In genomic region chr2:23285076-23285795, GRCh38 we compare ENCODE assay signal across 17 cellular contexts.
DNase-seq lines count a peak whose midpoint lies in the region; ATAC-seq and TF ChIP-seq lines count a peak whose summit lies in the region.
"Had no signal": no experiment of that assay in that cellular context is flagged by ENCODE, and none has a peak within 500 bp of the region (broad histone marks: within the 10 kb centered on the region; RNA-seq: fewer than 3 reads in every experiment).

No MANE protein-coding gene starts in this region.

- H3K27me3 Mint-ChIP-seq in MCF 10A (ENCODE audit: insufficient read depth, unreplicated experiment) (no peaks in the 10 kb centered on the region), nephron (ENCODE audit: low read depth) (no peaks in the 10 kb centered on the region)

- intact Hi-C loops in breast epithelium (cut with DNase I; ENCODE audit: low total_unique reads), result no loop called here
- intact Hi-C loops in MCF 10A (cut with micrococcal nuclease), result no loop called here
- intact Hi-C loops in esophagus muscularis mucosa (cut with DNase I), result no loop called here
- intact Hi-C loops in vagina (cut with DNase I), result no loop called here

- no peak for TF ChIP-seq POLR2A in breast epithelium (IDR thresholded peaks at IDR 0.05)
- no peak for TF ChIP-seq POLR2A in esophagus muscularis mucosa (IDR thresholded peaks at IDR 0.05; ENCODE audit: low read depth)
- TF ChIP-seq POLR2A in vagina (IDR thresholded peaks at IDR 0.05), result no peak

- H3K9me3 Mint-ChIP-seq in MCF 10A (ENCODE audit: unreplicated experiment) (no peaks in the 10 kb centered on the region), nephron (no peaks in the 10 kb centered on the region)

- H3K9me3 ChIP-seq in breast epithelium, result no peaks in the 10 kb centered on the region
- H3K9me3 ChIP-seq in esophagus muscularis mucosa, result no peaks in the 10 kb centered on the region
- H3K9me3 ChIP-seq in vagina, result no peaks in the 10 kb centered on the region
- H3K9me3 ChIP-seq: BLaER1, SJCRH30 had no signal

- H3K4me1 ChIP-seq in breast epithelium (no peaks in the 10 kb centered on the region), esophagus muscularis mucosa (peaks cover 23 to 40% (median 38%) of the 10 kb centered on the region in 4 donors), vagina (peaks cover 32% of the 10 kb centered on the region)
- H3K4me1 ChIP-seq: BLaER1 had no signal

- WGBS in esophagus muscularis mucosa, result 67% methylated on average over 1 of the region's 1 CpG

- H3K4me3 Mint-ChIP-seq in MCF 10A (ENCODE audit: unreplicated experiment), result no peak overlapping the region
- no peak overlapping the region for H3K4me3 Mint-ChIP-seq in nephron

- no peak for ATAC-seq in HG03139 (IDR thresholded peaks at IDR 0.05; ENCODE audit: unreplicated experiment)
- ATAC-seq in HG03342 (IDR thresholded peaks at IDR 0.05; ENCODE audit: unreplicated experiment), result no peak
- ATAC-seq: GM12878 had no signal

- H3K4me1 Mint-ChIP-seq in MCF 10A (ENCODE audit: insufficient read depth, unreplicated experiment) (peaks cover 20% of the 10 kb centered on the region), nephron (peaks cover 33% of the 10 kb centered on the region)

- TF ChIP-seq EP300 in esophagus muscularis mucosa (IDR thresholded peaks at IDR 0.05), result no peak

- H3K27ac Mint-ChIP-seq in MCF 10A (ENCODE audit: low read depth, unreplicated experiment) (no peak overlapping the region), nephron (peak overlapping the region; percentile 91 to 94 (median 93))

- H3K27ac ChIP-seq in breast epithelium, result peak overlapping the region; percentile 71 to 82
- H3K27ac ChIP-seq in esophagus muscularis mucosa (replicated peaks in 1 of 4), result peak overlapping the region; percentile 81 to 84 (median 82)
- H3K27ac ChIP-seq in vagina, result no peak overlapping the region
- H3K27ac ChIP-seq: 22Rv1, BLaER1, SJCRH30 had no signal

- TF ChIP-seq CTCF in breast epithelium (IDR thresholded peaks at IDR 0.05) (no peak), MCF 10A (IDR thresholded peaks at IDR 0.05; ENCODE audit: unreplicated experiment) (no peak), esophagus muscularis mucosa (IDR thresholded peaks at IDR 0.05) (no peak), nephron (IDR thresholded peaks at IDR 0.05; ENCODE audit: unreplicated experiment in 3 of 3) (no peak), vagina (IDR thresholded peaks at IDR 0.05) (no peak)

- no peaks in the 10 kb centered on the region for H3K36me3 ChIP-seq in breast epithelium
- no peaks in the 10 kb centered on the region for H3K36me3 ChIP-seq in esophagus muscularis mucosa
- H3K36me3 ChIP-seq in vagina, result no peaks in the 10 kb centered on the region
- H3K36me3 ChIP-seq: BLaER1, SJCRH30 had no signal

- CTCF ChIA-PET in MCF 10A (lab: Yijun Ruan, JAX), result interaction anchor here (0.6 to 1.3 kb wide), 5 partner anchors 9 to 920 kb away, joined by 3 to 6 read pairs (median 3); no protein-coding TSS in a partner anchor

- BruUV-seq in MCF 10A (replicated peaks; lab: Mats Ljungman, UMichigan), result no TSS peak

- H3K27me3 ChIP-seq in breast epithelium (no peaks in the 10 kb centered on the region), esophagus muscularis mucosa (no peaks in the 10 kb centered on the region), vagina (no peaks in the 10 kb centered on the region)
- H3K27me3 ChIP-seq: BLaER1, SJCRH30 had no signal

- H3K36me3 Mint-ChIP-seq in MCF 10A (ENCODE audit: insufficient read depth, unreplicated experiment) (no peaks in the 10 kb centered on the region), nephron (ENCODE audit: low read depth) (no peaks in the 10 kb centered on the region)

- no peak for DNase-seq in breast epithelium (ENCODE audit: low spot score in 2 of 2)
- no peak for DNase-seq in MCF 10A (ENCODE audit: unreplicated experiment)
- peak; percentile 42 for DNase-seq in esophagus muscularis mucosa (ENCODE audit: extremely low spot score)
- DNase-seq in vagina (ENCODE audit: extremely low spot score in 2 of 2), result peak; percentile 34 to 47
- DNase-seq in NCI-H1092 treated with DMSO at 0.1 percent for 48 hours (lab: John Stamatoyannopoulos, UW), result no peak
- DNase-seq: Karpas-422, NCI-H1436 treated with DMSO at 0.1 percent for 48 hours, NCI-H2081 treated with DMSO at 0.1 percent for 48 hours, NCI-H524, RPMI8226, SJCRH30 had no signal

- POLR2A ChIA-PET in MCF 10A (lab: Yijun Ruan, JAX), result no interaction called here

- H3K4me3 ChIP-seq in breast epithelium (no peak overlapping the region), esophagus muscularis mucosa (no peak overlapping the region), vagina (no peak overlapping the region)
- H3K4me3 ChIP-seq: BLaER1, GM12878, SJCRH30 had no signal

Comparison
In these comparisons a context has a peak if more than half of its experiments do, and no peak if none do; other contexts are left out.
1. DNase-seq: peak in esophagus muscularis mucosa (single experiment) and vagina (2 of 2); none in breast epithelium (0 of 2), MCF 10A (single experiment) and NCI-H1092 treated with DMSO at 0.1 percent for 48 hours (single experiment).